Comparison of ENCODE assay signal across 8 cellular contexts in genomic region chr12:123971770-123972447, GRCh38. TPM values are rescaled to one million over a fixed set of nuclear protein-coding genes. Genes with fewer than 3 reads are reported as not detected.
DNase-seq lines count a peak whose midpoint lies in the region; ATAC-seq and TF ChIP-seq lines count a peak whose summit lies in the region.

No MANE protein-coding gene starts in this region.

- TF ChIP-seq EP300 in suprapubic skin (IDR thresholded peaks at IDR 0.05), result no peak

- under 1% methylated on average over 27 of the region's 54 CpGs for WGBS in suprapubic skin

- TF ChIP-seq CTCF in GM10248 (IDR thresholded peaks at IDR 0.05; ENCODE audit: control extremely low read depth, extremely low read depth, low read depth, missing control alignments) (no peak), epithelial cell of esophagus (IDR thresholded peaks at IDR 0.05; ENCODE audit: insufficient read depth, low read depth, low read length, missing control alignments) (no peak), suprapubic skin (IDR thresholded peaks at IDR 0.05) (no peak)

- peak overlapping the region; percentile 94 for H3K27ac ChIP-seq in suprapubic skin

- CTCF ChIA-PET in GM10248 (lab: Yijun Ruan, JAX), result interaction anchor here (1.3 kb wide), 1 partner anchor 61 kb away, joined by 3 read pairs; no protein-coding TSS in a partner anchor

- peak; percentile 5 for ATAC-seq in HG02642 (IDR thresholded peaks at IDR 0.05; ENCODE audit: poor library complexity, unreplicated experiment)

- H3K4me3 ChIP-seq in epithelial cell of esophagus (ENCODE audit: low read length) (peak overlapping the region; percentile 62), mucosa of stomach (ENCODE audit: low read length) (peak overlapping the region; percentile 71), suprapubic skin (peak overlapping the region; percentile 97)

- DNase-seq in GM10248 (ENCODE audit: extremely low spot score), result peak; percentile 31
- DNase-seq in NCI-H2227 treated with DMSO at 0.1 percent for 48 hours (lab: John Stamatoyannopoulos, UW), result peak; percentile 48
- peak; percentile 68 for DNase-seq in activated CD8-positive, alpha-beta memory T cell treated with anti-CD3 and anti-CD28 coated beads, Interleukin-2, amount 50 U/mL, for 48 hours
- DNase-seq in epithelial cell of esophagus (ENCODE audit: low read depth), result peak; percentile 72
- peak in 1 of 2 donors; percentile 72 for DNase-seq in suprapubic skin (ENCODE audit: low spot score in 2 of 2)
- DNase-seq in cortex of kidney (lab: John Stamatoyannopoulos, UW), result no peak

- H3K36me3 ChIP-seq in mucosa of stomach (ENCODE audit: control insufficient read depth, insufficient read depth, low read length), result peaks cover 5% of the 10 kb centered on the region
- H3K36me3 ChIP-seq in suprapubic skin, result no peaks in the 10 kb centered on the region

- TF ChIP-seq POLR2A in suprapubic skin (IDR thresholded peaks at IDR 0.05), result no peak

- peak overlapping the region; percentile 76 for H3K9ac ChIP-seq in mucosa of stomach (ENCODE audit: low read length)

- H3K4me1 ChIP-seq in mucosa of stomach (ENCODE audit: control insufficient read depth, insufficient read depth, low read length), result peaks cover 11% of the 10 kb centered on the region
- H3K4me1 ChIP-seq in suprapubic skin, result peaks cover 28% of the 10 kb centered on the region

- H3K9me3 ChIP-seq in mucosa of stomach (ENCODE audit: control insufficient read depth, low read length), result no peaks in the 10 kb centered on the region
- no peaks in the 10 kb centered on the region for H3K9me3 ChIP-seq in suprapubic skin

- POLR2A ChIA-PET in GM10248 (lab: Yijun Ruan, JAX), result no interaction called here

- H3K27me3 ChIP-seq in mucosa of stomach (ENCODE audit: control insufficient read depth, insufficient read depth, low read length) (no peaks in the 10 kb centered on the region), suprapubic skin (no peaks in the 10 kb centered on the region)

RNA-seq across cellular contexts. Expression of gene CCDC92, which starts 0.7 kb away (rescaled TPM):
- 10 to 100 TPM in 2 of 4 donors, 1 to 10 TPM in 2; 6.5 to 17.1 (median 10.6) TPM for total RNA-seq in suprapubic skin

RNA-seq across cellular contexts. Expression of gene ZNF664, which starts 1.1 kb away (rescaled TPM):
- total RNA-seq in suprapubic skin, result 10 to 100 TPM; 29.6 to 39.6 (median 32.8) TPM
